ENCODE assay signal across 13 cellular contexts in the genomic region with DNA sequence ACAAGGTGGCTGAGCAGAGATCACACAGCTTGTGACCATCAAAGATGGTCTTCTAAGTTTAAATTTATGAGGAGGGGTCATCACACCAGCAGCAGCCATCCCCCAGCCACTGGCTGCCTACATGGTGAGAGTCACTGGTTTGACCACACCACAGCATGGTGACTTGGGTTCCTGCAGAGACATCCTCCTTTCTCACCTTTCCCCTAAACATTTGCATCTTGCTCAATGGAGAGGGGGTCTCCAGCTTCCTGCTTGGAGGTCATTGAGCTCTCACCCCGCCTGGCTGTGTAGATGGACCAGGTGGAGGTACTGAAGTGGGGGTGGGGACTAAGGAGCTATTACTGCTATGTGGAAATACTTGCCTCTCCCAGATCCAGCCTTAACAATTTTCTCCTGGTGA.
DNase-seq lines count a peak whose midpoint lies in the region; ATAC-seq lines count a peak whose summit lies in the region.
"Had no signal": no experiment of that assay in that cellular context is flagged by ENCODE, and none has a peak within 500 bp of the region (broad histone marks: within the 10 kb centered on the region; RNA-seq: fewer than 3 reads in every experiment).

No MANE protein-coding gene starts in this region.

- H3K9ac ChIP-seq in mesendoderm (ENCODE audit: low read length) = no peak overlapping the region

- no peak overlapping the region for H3K27ac ChIP-seq in mesendoderm (ENCODE audit: low read depth, low read length)
- H3K27ac ChIP-seq: 22Rv1 had no signal

- H3K79me2 ChIP-seq in mesendoderm (ENCODE audit: control insufficient read depth, insufficient read depth, low read length) = no peaks in the 10 kb centered on the region

- H3K4me1 ChIP-seq in mesendoderm (ENCODE audit: control insufficient read depth, low read depth, low read length) = peaks cover 10% of the 10 kb centered on the region

- H3K79me1 ChIP-seq in mesendoderm (ENCODE audit: low read length) = no peaks in the 10 kb centered on the region

- peak overlapping the region; percentile 90 for H3K18ac ChIP-seq in mesendoderm (ENCODE audit: low read length)

- H3K27me3 ChIP-seq in mesendoderm (ENCODE audit: insufficient read depth, low read length, poor library complexity) = no peaks in the 10 kb centered on the region

- ATAC-seq in Right ventricle myocardium inferior = no peak
- ATAC-seq in GM21381 (IDR thresholded peaks at IDR 0.05; ENCODE audit: unreplicated experiment) = no peak
- ATAC-seq: CD8-positive, alpha-beta T cell had no signal

- no peaks in the 10 kb centered on the region for H3K36me3 ChIP-seq in mesendoderm (ENCODE audit: control insufficient read depth, insufficient read depth, low read length)

- H2BK5ac ChIP-seq in mesendoderm (ENCODE audit: low read length) = no peak overlapping the region

- no peak overlapping the region for H2BK15ac ChIP-seq in mesendoderm (replicated peaks; ENCODE audit: low read depth)

- no peak overlapping the region for H3K4me3 ChIP-seq in mesendoderm (ENCODE audit: low read length)

- no peak overlapping the region for H3K4me2 ChIP-seq in mesendoderm (ENCODE audit: low read length)

- no peak overlapping the region for H2BK120ac ChIP-seq in mesendoderm (ENCODE audit: low read depth, low read length)

- WGBS in mesendoderm (ENCODE audit: extremely low coverage, insufficient coverage, low lambda C conversion rate) = no CpG with 5 or more reads among the region's 1 CpG

- no peak overlapping the region for H3K4ac ChIP-seq in mesendoderm (ENCODE audit: low read depth, low read length)

- DNase-seq in Right ventricle myocardium inferior (ENCODE audit: missing footprints) = peak; percentile 44
- DNase-seq in cardiac septum (ENCODE audit: low spot score) = no peak
- DNase-seq in iPS DF 19.7 (ENCODE audit: low read depth, low spot score) = peak; percentile 60
- DNase-seq in mesendoderm = peak; percentile 57
- DNase-seq in NCI-H82 (lab: John Stamatoyannopoulos, UW) = no peak
- DNase-seq in NCI-H69 (lab: John Stamatoyannopoulos, UW) = no peak
- DNase-seq: CD8-positive, alpha-beta T cell; COR-L47; DMS153; DMS79 treated with DMSO at 0.1 percent for 48 hours; EL had no signal

- no peak overlapping the region for H4K5ac ChIP-seq in mesendoderm (ENCODE audit: low read length)

- intact Hi-C loops in Right ventricle myocardium inferior (cut with DNase I) = no loop called here
- intact Hi-C loops in cardiac septum (cut with DNase I) = no loop called here

- no peak overlapping the region for H3K56ac ChIP-seq in mesendoderm (ENCODE audit: low read length)

- no peak overlapping the region for H3K23ac ChIP-seq in mesendoderm (ENCODE audit: low read length)

- no peak overlapping the region for H2AK5ac ChIP-seq in mesendoderm (ENCODE audit: low read length)

- no peak overlapping the region for H4K8ac ChIP-seq in mesendoderm (ENCODE audit: low read depth, low read length)

Comparison
In these comparisons a context has a peak if more than half of its experiments do, and no peak if none do; other contexts are left out.
1. DNase-seq: peak in Right ventricle myocardium inferior (single experiment), iPS DF 19.7 (single experiment) and mesendoderm (single experiment); none in cardiac septum (single experiment), NCI-H82 (single experiment) and NCI-H69 (single experiment).